ENCODE assay signal across 8 cellular contexts in genomic region chr9:110142868-110143866, GRCh38.
A peak's percentile ranks its signal among the peaks of the same experiment; 100 is the strongest.
DNase-seq lines count a peak whose midpoint lies in the region; ATAC-seq and TF ChIP-seq lines count a peak whose summit lies in the region.

No MANE protein-coding gene starts in this region.

- no peaks in the 10 kb centered on the region for H3K27me3 ChIP-seq in OCI-LY1 (ENCODE audit: insufficient read depth, low read length)

- peaks cover 85% of the 10 kb centered on the region for H3K79me2 ChIP-seq in OCI-LY1 (ENCODE audit: insufficient read depth, low read length)

- H3K27ac ChIP-seq in OCI-LY1 (ENCODE audit: low read depth, low read length, poor library complexity, severe bottlenecking), result peak overlapping the region; percentile 78

- H3K27ac Mint-ChIP-seq in type B pancreatic cell, result peak overlapping the region; percentile 79

- peaks cover 12% of the 10 kb centered on the region for H3K9me3 Mint-ChIP-seq in type B pancreatic cell

- no peaks in the 10 kb centered on the region for H3K9me3 ChIP-seq in OCI-LY1 (ENCODE audit: low read length)

- H2AFZ ChIP-seq in OCI-LY1 (ENCODE audit: low read length), result no peak overlapping the region

- ATAC-seq in GM19023 (IDR thresholded peaks at IDR 0.05; ENCODE audit: unreplicated experiment) (peak; percentile 38), HG03095 (IDR thresholded peaks at IDR 0.05; ENCODE audit: unreplicated experiment) (peak; percentile 43), esophagus mucosa (peak; percentile 24)

- H3F3A ChIP-seq in OCI-LY1 (ENCODE audit: insufficient read depth, low read length), result no peaks in the 10 kb centered on the region

- DNase-seq in DMS 273 treated with DMSO at 0.1 percent for 48 hours (lab: John Stamatoyannopoulos, UW), result peak; percentile 4
- no peak for DNase-seq in type B pancreatic cell (ENCODE audit: extremely low spot score, unreplicated experiment)
- no peak for DNase-seq in GF-D8 (lab: John Stamatoyannopoulos, UW)
- no peak for DNase-seq in stimulated activated naive CD4-positive, alpha-beta T cell (lab: John Stamatoyannopoulos, UW)

- TF ChIP-seq CTCF in OCI-LY1 (IDR thresholded peaks at IDR 0.05; ENCODE audit: low read length) (peak; percentile 60), type B pancreatic cell (conservative IDR thresholded peaks at IDR 0.05) (peak; percentile 30)

- H3K9ac ChIP-seq in OCI-LY1 (ENCODE audit: low read length), result no peak overlapping the region; the same call in 1 of the 2 replicates

- no peaks in the 10 kb centered on the region for H4K20me1 ChIP-seq in OCI-LY1 (ENCODE audit: insufficient read depth, low read length)

- H3K4me1 ChIP-seq in OCI-LY1 (ENCODE audit: insufficient read depth, low read length, severe bottlenecking), result peaks cover 74% of the 10 kb centered on the region

- peak overlapping the region; percentile 19 for H3K4me2 ChIP-seq in OCI-LY1 (ENCODE audit: low read length)

- H3K4me1 Mint-ChIP-seq in type B pancreatic cell (ENCODE audit: unreplicated experiment), result peaks cover 34% of the 10 kb centered on the region

- H3K27me3 Mint-ChIP-seq in type B pancreatic cell, result no peaks in the 10 kb centered on the region

- peaks cover 40% of the 10 kb centered on the region for H3K36me3 ChIP-seq in OCI-LY1 (ENCODE audit: insufficient read depth, low read length)

- H3K9me2 ChIP-seq in OCI-LY1 (ENCODE audit: low read depth, low read length), result no peaks in the 10 kb centered on the region

- no peak overlapping the region for H3K4me3 Mint-ChIP-seq in type B pancreatic cell

- peak overlapping the region; percentile 7 for H3K4me3 ChIP-seq in OCI-LY1 (ENCODE audit: low read depth, low read length, poor library complexity, severe bottlenecking)

- H3K36me3 Mint-ChIP-seq in type B pancreatic cell, result peaks cover 34% of the 10 kb centered on the region
